Comparison of ENCODE assay signal across 10 cellular contexts in genomic region chr6:137058037-137058436, GRCh38. TPM values are rescaled to one million over a fixed set of nuclear protein-coding genes. Genes with fewer than 3 reads are reported as not detected.
"Had no signal": no experiment of that assay in that cellular context is flagged by ENCODE, and none has a peak within 500 bp of the region (broad histone marks: within the 10 kb centered on the region; RNA-seq: fewer than 3 reads in every experiment).

No MANE protein-coding gene starts in this region.

- H3K9me3 ChIP-seq: HAP-1 had no signal

- H3K27ac ChIP-seq: GM23248 had no signal

- H3K4me3 ChIP-seq: GM23248, HAP-1 had no signal

- H3K27ac Mint-ChIP-seq: H9, HFFc6 had no signal

- H3K9ac ChIP-seq: GM23248 had no signal

- H3K4me3 Mint-ChIP-seq: H9, HFFc6 had no signal

- ATAC-seq: HCT116 had no signal

- H3K36me3 ChIP-seq: HAP-1 had no signal

- H3K9me3 Mint-ChIP-seq: HFFc6 had no signal

- DNase-seq: GM23248, GOT3, H7, H9, HCEC 1CT, HFFc6 had no signal

- FAIRE-seq: H1, H54 had no signal

- H2AFZ ChIP-seq: GM23248 had no signal

RNA-seq across cellular contexts. Expression of gene IL20RA, which starts 13.3 kb away (rescaled TPM):
- total RNA-seq: GM23248, HFFc6 had no signal
- polyA plus RNA-seq: GM23248 had no signal
